ENCODE assay signal across 16 cellular contexts in the genomic region with DNA sequence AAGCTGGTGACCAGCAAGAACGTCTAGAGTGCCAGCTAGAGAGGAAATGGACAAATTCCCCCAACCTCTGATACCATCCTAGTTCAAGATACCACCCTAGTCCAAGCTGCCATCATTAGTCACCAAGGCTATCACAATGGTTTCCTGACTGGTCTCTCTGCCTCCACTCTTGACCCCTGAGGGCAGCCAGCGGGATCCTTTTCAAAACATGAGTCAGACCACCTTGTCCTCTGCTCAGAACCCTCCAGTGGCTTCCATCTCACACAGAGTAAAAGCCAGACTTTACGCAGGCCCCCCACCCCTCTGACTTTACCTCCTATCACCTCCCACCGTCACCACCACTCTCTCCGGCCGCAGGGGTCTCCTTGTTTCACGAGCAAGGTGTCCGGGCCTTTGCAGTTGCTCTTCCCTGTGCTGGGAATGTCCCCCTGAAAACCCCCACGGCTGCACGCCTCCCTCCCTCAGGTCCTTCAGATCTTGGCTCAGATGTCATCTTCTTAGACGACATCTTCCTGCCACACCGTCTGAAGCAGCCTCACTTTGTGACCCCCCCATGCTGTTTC. TPM values are rescaled to one million over a fixed set of nuclear protein-coding genes. Genes with fewer than 3 reads are reported as not detected.
DNase-seq lines count a peak whose midpoint lies in the region; ATAC-seq and TF ChIP-seq lines count a peak whose summit lies in the region.
"Had no signal": no experiment of that assay in that cellular context is flagged by ENCODE, and none has a peak within 500 bp of the region (broad histone marks: within the 10 kb centered on the region; RNA-seq: fewer than 3 reads in every experiment).

No MANE protein-coding gene starts in this region.

- DNase-seq in activated CD4-positive, alpha-beta T cell treated with anti-CD3 and anti-CD28 coated beads, Interleukin-2, amount 10 ng/mL, durations not matched to agents 24 days and 14 days, result no peak
- no peak for DNase-seq in activated CD4-positive, alpha-beta T cell treated with anti-CD3 and anti-CD28 coated beads for 48 hours
- no peak for DNase-seq in T-cell
- peak; percentile 59 for DNase-seq in dermis blood vessel endothelial cell
- no peak for DNase-seq in neuronal stem cell (ENCODE audit: low spot score)
- no peak for DNase-seq in thyroid gland
- DNase-seq in NOMO-1 (lab: John Stamatoyannopoulos, UW; ENCODE audit: unreplicated experiment in 2 of 2), result no peak
- DNase-seq in amniotic stem cell (lab: John Stamatoyannopoulos, UW), result no peak
- DNase-seq: aorta, GDM1, NCI-H69, PC-9 had no signal

- H3K9me3 ChIP-seq in neuronal stem cell (replicated peaks in 1 of 2; ENCODE audit: control insufficient read depth in 2 of 2, insufficient read depth in 1 of 2, low read depth in 1 of 2, low read length in 2 of 2), result peaks cover 0 to 4% of the 10 kb centered on the region in 2 donors
- no peaks in the 10 kb centered on the region for H3K9me3 ChIP-seq in thyroid gland
- H3K9me3 ChIP-seq: A549 had no signal

- no peak overlapping the region for H2AFZ ChIP-seq in neuronal stem cell (ENCODE audit: low read length)
- H2AFZ ChIP-seq: PC-9 had no signal

- no peak for ATAC-seq in T-cell (replicated peaks in 1 of 4)
- ATAC-seq: A549, left lobe of liver, SK-N-SH treated with all-trans-retinoic acid at 6 μM for 48 hours had no signal

- peaks cover 54% of the 10 kb centered on the region for H3K36me3 Mint-ChIP-seq in activated CD4-positive, alpha-beta T cell treated with anti-CD3 and anti-CD28 coated beads, Interleukin-2, amount 10 ng/mL, durations not matched to agents 24 days and 14 days (ENCODE audit: low read depth)
- peaks cover 67% of the 10 kb centered on the region for H3K36me3 Mint-ChIP-seq in T-cell

- peak overlapping the region; percentile 56 for H4K91ac ChIP-seq in neuronal stem cell (ENCODE audit: low read depth, low read length, poor library complexity)

- peaks cover 7% of the 10 kb centered on the region for H3K4me1 Mint-ChIP-seq in activated CD4-positive, alpha-beta T cell treated with anti-CD3 and anti-CD28 coated beads, Interleukin-2, amount 10 ng/mL, durations not matched to agents 24 days and 14 days
- H3K4me1 Mint-ChIP-seq in T-cell, result peaks cover 5 to 12% (median 8%) of the 10 kb centered on the region in 3 donors

- no peak overlapping the region for H3K23ac ChIP-seq in neuronal stem cell (ENCODE audit: low read depth, low read length, poor library complexity)

- no peaks in the 10 kb centered on the region for H3K79me1 ChIP-seq in neuronal stem cell (ENCODE audit: low read depth, low read length)

- no peak overlapping the region for H3K18ac ChIP-seq in neuronal stem cell (ENCODE audit: low read length)

- no peak for TF ChIP-seq CTCF in thyroid gland (IDR thresholded peaks at IDR 0.05)

- no peak overlapping the region for H4K8ac ChIP-seq in neuronal stem cell (ENCODE audit: low read depth, low read length)

- H2BK12ac ChIP-seq in neuronal stem cell (ENCODE audit: low read length), result no peak overlapping the region

- no peak overlapping the region for H3K4me3 Mint-ChIP-seq in activated CD4-positive, alpha-beta T cell treated with anti-CD3 and anti-CD28 coated beads, Interleukin-2, amount 10 ng/mL, durations not matched to agents 24 days and 14 days
- no peak overlapping the region for H3K4me3 Mint-ChIP-seq in T-cell

- H3K4me3 ChIP-seq in neuronal stem cell (ENCODE audit: low read length in 2 of 2), result no peak overlapping the region
- H3K4me3 ChIP-seq in thyroid gland (replicated peaks in 1 of 3), result no peak overlapping the region
- H3K4me3 ChIP-seq: A549, PC-9 had no signal

- peak overlapping the region; percentile 36 for H3K27ac Mint-ChIP-seq in activated CD4-positive, alpha-beta T cell treated with anti-CD3 and anti-CD28 coated beads, Interleukin-2, amount 10 ng/mL, durations not matched to agents 24 days and 14 days
- peak overlapping the region; percentile 77 to 80 for H3K27ac Mint-ChIP-seq in T-cell

- H3K27me3 Mint-ChIP-seq in activated CD4-positive, alpha-beta T cell treated with anti-CD3 and anti-CD28 coated beads, Interleukin-2, amount 10 ng/mL, durations not matched to agents 24 days and 14 days, result no peaks in the 10 kb centered on the region
- H3K27me3 Mint-ChIP-seq in T-cell, result no peaks in the 10 kb centered on the region

- H3K27me3 ChIP-seq in neuronal stem cell (ENCODE audit: control insufficient read depth in 3 of 3, insufficient read depth in 3 of 3, low read depth in 1 of 3, low read length in 3 of 3) (no peaks in the 10 kb centered on the region), thyroid gland (no peaks in the 10 kb centered on the region)

- WGBS in neuronal stem cell (ENCODE audit: extremely low coverage in 2 of 2, insufficient read length in 2 of 2, insufficient replicate concordance in 1 of 2), 2 donors, result no CpG with 5 or more reads among the region's 12 CpGs
- 91 to 92% methylated on average over 12 of the region's 12 CpGs for WGBS in thyroid gland, 2 donors

- no peak for TF ChIP-seq POLR2A in thyroid gland (IDR thresholded peaks at IDR 0.05)

- no peak overlapping the region for H2AK5ac ChIP-seq in neuronal stem cell (ENCODE audit: low read depth, low read length)

- H2BK120ac ChIP-seq in neuronal stem cell (ENCODE audit: low read depth, low read length), result no peak overlapping the region

- no peak overlapping the region for H3K4ac ChIP-seq in neuronal stem cell (ENCODE audit: low read length)

- H3K27ac ChIP-seq in neuronal stem cell (replicated peaks; ENCODE audit: low read length), result no peak overlapping the region
- no peak overlapping the region for H3K27ac ChIP-seq in thyroid gland
- H3K27ac ChIP-seq: A549, PC-9, VCaP had no signal

- peak overlapping the region; percentile 31 for H3K14ac ChIP-seq in neuronal stem cell (ENCODE audit: low read length)

- no peak overlapping the region for H2BK5ac ChIP-seq in neuronal stem cell (ENCODE audit: low read length)

- intact Hi-C loops in activated CD4-positive, alpha-beta T cell treated with anti-CD3 and anti-CD28 coated beads, Interleukin-2, amount 10 ng/mL, durations not matched to agents 24 days and 14 days (cut with micrococcal nuclease), result no loop called here
- intact Hi-C loops in thyroid gland (cut with DNase I), result loop anchor here (10.0 kb wide), 1 partner anchor 624 kb away; no protein-coding TSS in a partner anchor

- POLR2A ChIA-PET in T-cell (lab: Charles Lee), result no interaction called here

- no peak overlapping the region for H3K4me2 ChIP-seq in neuronal stem cell (ENCODE audit: insufficient read depth, low read length, poor library complexity, severe bottlenecking)
- H3K4me2 ChIP-seq: A549, PC-9 had no signal

- no peak overlapping the region for H2BK15ac ChIP-seq in neuronal stem cell (ENCODE audit: low read length)

- CTCF ChIA-PET in T-cell (lab: Charles Lee), result interaction anchor here in 1 of 2 donors (0.6 to 0.7 kb wide), 2 partner anchors 10 to 180 kb away, joined by 3 to 5 read pairs; no protein-coding TSS in a partner anchor

- H3K9ac ChIP-seq in neuronal stem cell (ENCODE audit: low read depth, low read length, poor library complexity), result no peak overlapping the region

- H3K36me3 ChIP-seq in neuronal stem cell (replicated peaks in 1 of 2; ENCODE audit: control insufficient read depth in 2 of 2, insufficient read depth in 2 of 2, low read length in 2 of 2), result peaks cover 0 to 16% of the 10 kb centered on the region in 2 donors
- peaks cover 0 to 4% of the 10 kb centered on the region in 2 donors for H3K36me3 ChIP-seq in thyroid gland

- H3K9me3 Mint-ChIP-seq in activated CD4-positive, alpha-beta T cell treated with anti-CD3 and anti-CD28 coated beads, Interleukin-2, amount 10 ng/mL, durations not matched to agents 24 days and 14 days, result no peaks in the 10 kb centered on the region
- H3K9me3 Mint-ChIP-seq in T-cell, result no peaks in the 10 kb centered on the region

- peaks cover 3 to 8% of the 10 kb centered on the region in 2 donors for H3K4me1 ChIP-seq in neuronal stem cell (ENCODE audit: control insufficient read depth in 2 of 2, insufficient read depth in 1 of 2, low read depth in 1 of 2, low read length in 2 of 2)
- H3K4me1 ChIP-seq in thyroid gland, result peaks cover 13 to 14% of the 10 kb centered on the region in 2 donors
- H3K4me1 ChIP-seq: A549 had no signal

RNA-seq across cellular contexts. Expression of a gene that starts 42.2 kb away (rescaled TPM):
- total RNA-seq in activated CD4-positive, alpha-beta T cell treated with anti-CD3 and anti-CD28 coated beads, Interleukin-2, amount 10 ng/mL, durations not matched to agents 24 days and 14 days, result 53.3 and 54.4 TPM in 2 replicates
- 10 to 100 TPM; 33.4 to 36.6 (median 34.2) TPM for total RNA-seq in T-cell
- 81.4 and 90.4 TPM in 2 replicates for total RNA-seq in dermis blood vessel endothelial cell
- 51.4 TPM for polyA plus RNA-seq in neuronal stem cell (2013, experiment 1 of 2)
- 51.8 TPM for polyA plus RNA-seq in neuronal stem cell (2013, experiment 2 of 2)
- 10 to 100 TPM; 61.3 to 76.6 (median 70.2) TPM for total RNA-seq in thyroid gland
